In the genomic region with DNA sequence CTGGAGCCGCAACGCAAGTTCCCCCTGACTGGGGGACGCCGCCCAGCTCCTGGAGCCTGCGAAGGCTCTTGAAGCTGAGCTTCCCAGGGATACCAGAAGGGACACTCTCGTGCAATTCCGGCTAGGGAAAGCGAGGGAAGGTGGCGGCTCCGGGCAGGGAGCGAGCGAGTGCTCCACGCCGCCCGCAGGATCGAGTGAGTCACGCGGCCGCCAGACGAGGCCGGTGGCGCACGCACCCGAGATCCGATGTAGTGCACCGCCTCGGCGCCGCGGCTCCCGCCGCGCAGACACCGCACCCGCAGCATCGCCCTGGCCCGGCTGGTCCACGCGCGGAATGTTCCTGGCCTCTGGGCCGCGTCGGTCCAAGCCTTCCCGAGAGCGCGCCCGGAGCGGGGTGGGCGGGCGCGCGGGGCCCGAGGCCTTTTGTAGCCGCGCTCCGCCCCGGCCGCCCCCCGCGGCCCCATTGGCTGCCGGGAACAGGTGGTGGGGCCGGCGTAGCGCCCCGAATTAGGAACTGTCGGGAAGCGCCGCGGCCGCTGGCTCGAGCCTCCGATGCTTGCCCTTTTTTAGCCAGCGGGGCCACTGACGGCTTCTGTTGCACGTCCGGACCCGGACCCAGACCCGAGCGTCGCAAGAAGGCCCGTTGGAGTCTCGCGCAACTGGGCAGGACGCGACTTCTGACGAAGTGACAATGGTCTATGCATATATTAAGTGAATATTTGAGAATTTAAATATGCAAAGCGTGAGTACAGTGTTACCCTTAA, we compare ENCODE assay signal across 8 cellular contexts. TPM values are rescaled to one million over a fixed set of nuclear protein-coding genes. Genes with fewer than 3 reads are reported as not detected.
A peak's percentile ranks its signal among the peaks of the same experiment; 100 is the strongest.
DNase-seq lines count a peak whose midpoint lies in the region; ATAC-seq and TF ChIP-seq lines count a peak whose summit lies in the region.

A gene with protein sequence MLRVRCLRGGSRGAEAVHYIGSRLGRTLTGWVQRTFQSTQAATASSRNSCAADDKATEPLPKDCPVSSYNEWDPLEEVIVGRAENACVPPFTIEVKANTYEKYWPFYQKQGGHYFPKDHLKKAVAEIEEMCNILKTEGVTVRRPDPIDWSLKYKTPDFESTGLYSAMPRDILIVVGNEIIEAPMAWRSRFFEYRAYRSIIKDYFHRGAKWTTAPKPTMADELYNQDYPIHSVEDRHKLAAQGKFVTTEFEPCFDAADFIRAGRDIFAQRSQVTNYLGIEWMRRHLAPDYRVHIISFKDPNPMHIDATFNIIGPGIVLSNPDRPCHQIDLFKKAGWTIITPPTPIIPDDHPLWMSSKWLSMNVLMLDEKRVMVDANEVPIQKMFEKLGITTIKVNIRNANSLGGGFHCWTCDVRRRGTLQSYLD (minus strand): TSS at position 396 of the 764 bp plus-strand sequence. CDS start 91 bp downstream, at position 305.

- H3K27me3 ChIP-seq in esophagus squamous epithelium, result peaks cover 0 to 23% (median 0%) of the 10 kb centered on the region in 4 donors
- no peaks in the 10 kb centered on the region for H3K27me3 ChIP-seq in muscle layer of colon (ENCODE audit: control insufficient read depth in 1 of 2, insufficient read depth in 2 of 2, low read length in 2 of 2)

- WGBS in esophagus squamous epithelium, 2 donors, result 2 to 22% methylated on average over 13 to 14 of the region's 87 CpGs

- H3K9ac ChIP-seq in muscle layer of colon (ENCODE audit: low read length), result peak within 1 kb of the TSS; percentile 82

- peak within 1 kb of the TSS; percentile 31 to 36 for H3K27ac Mint-ChIP-seq in stimulated activated naive CD8-positive, alpha-beta T cell treated with anti-CD3 and anti-CD28 coated beads, Interleukin-15, amount 100 ng/mL, for 72 hours

- TF ChIP-seq CTCF in AG09319 (IDR thresholded peaks at IDR 0.05; ENCODE audit: low read depth, low read length) (peak; percentile 46), esophagus squamous epithelium (IDR thresholded peaks at IDR 0.05) (peak in 4 of 6 experiments; percentile 27 to 59 (median 36))

- H3K36me3 ChIP-seq in esophagus squamous epithelium (peaks cover 0 to 12% (median 0%) of the 10 kb centered on the region in 3 donors), muscle layer of colon (ENCODE audit: insufficient read depth, low read length) (no peaks in the 10 kb centered on the region)

- H3K4me1 Mint-ChIP-seq in stimulated activated naive CD8-positive, alpha-beta T cell treated with anti-CD3 and anti-CD28 coated beads, Interleukin-15, amount 100 ng/mL, for 72 hours, result peaks cover 23% of the 10 kb centered on the region

- peak within 1 kb of the TSS; percentile 66 to 87 (median 77) for H3K27ac ChIP-seq in esophagus squamous epithelium
- peak within 1 kb of the TSS; percentile 98 for H3K27ac ChIP-seq in muscle layer of colon (ENCODE audit: low read depth, low read length)

- H3K27me3 Mint-ChIP-seq in stimulated activated naive CD8-positive, alpha-beta T cell treated with anti-CD3 and anti-CD28 coated beads, Interleukin-15, amount 100 ng/mL, for 72 hours, result peaks cover 51% of the 10 kb centered on the region

- intact Hi-C loops in esophagus squamous epithelium (cut with DNase I), result no loop called here

- no peaks in the 10 kb centered on the region for H3K9me3 Mint-ChIP-seq in stimulated activated naive CD8-positive, alpha-beta T cell treated with anti-CD3 and anti-CD28 coated beads, Interleukin-15, amount 100 ng/mL, for 72 hours

- H3K4me3 ChIP-seq in esophagus squamous epithelium (peak within 1 kb of the TSS; percentile 59 to 85 (median 66)), muscle layer of colon (ENCODE audit: low read depth in 1 of 2, low read length in 2 of 2) (peak within 1 kb of the TSS; percentile 99)

- H3K4me3 Mint-ChIP-seq in stimulated activated naive CD8-positive, alpha-beta T cell treated with anti-CD3 and anti-CD28 coated beads, Interleukin-15, amount 100 ng/mL, for 72 hours, result peak within 1 kb of the TSS; percentile 76 to 80

- DNase-seq in AG09319 (ENCODE audit: extremely low read depth, low read depth) (peak; percentile 42), NCI-H524 (lab: John Stamatoyannopoulos, UW) (peak; percentile 71 to 82), activated T-cell treated with anti-CD3 and anti-CD28 coated beads for 4 hours (peak; percentile 39), esophagus squamous epithelium (lab: John Stamatoyannopoulos, UW) (no peak)
- DNase-seq in stimulated activated naive CD8-positive, alpha-beta T cell treated with anti-CD3 and anti-CD28 coated beads, Interleukin-15, amount 100 ng/mL, for 72 hours, result peak; percentile 38 to 43

- H3K9me3 ChIP-seq in esophagus squamous epithelium (no peaks in the 10 kb centered on the region), muscle layer of colon (ENCODE audit: low read length) (no peaks in the 10 kb centered on the region)

- peak in 2 of 4 donors; percentile 57 to 79 for TF ChIP-seq POLR2A in esophagus squamous epithelium (IDR thresholded peaks at IDR 0.05)

- ATAC-seq in GM18520 (IDR thresholded peaks at IDR 0.05; ENCODE audit: unreplicated experiment) (peak; percentile 66), HG02981 (IDR thresholded peaks at IDR 0.05; ENCODE audit: unreplicated experiment) (peak; percentile 74)
- peak; percentile 87 for ATAC-seq in stimulated activated naive CD8-positive, alpha-beta T cell treated with anti-CD3 and anti-CD28 coated beads, Interleukin-15, amount 100 ng/mL, for 72 hours

- H3K4me1 ChIP-seq in esophagus squamous epithelium (peaks cover 0 to 31% (median 8%) of the 10 kb centered on the region in 3 donors), muscle layer of colon (ENCODE audit: insufficient read depth, low read length) (peaks cover 21% of the 10 kb centered on the region)

RNA-seq across cellular contexts. Expression of the gene that starts here (rescaled TPM):
- total RNA-seq in esophagus squamous epithelium, result 10 to 100 TPM; 11.1 to 20.7 (median 16.7) TPM
